Comparison of ENCODE assay signal across 1 cellular context in the genomic region with DNA sequence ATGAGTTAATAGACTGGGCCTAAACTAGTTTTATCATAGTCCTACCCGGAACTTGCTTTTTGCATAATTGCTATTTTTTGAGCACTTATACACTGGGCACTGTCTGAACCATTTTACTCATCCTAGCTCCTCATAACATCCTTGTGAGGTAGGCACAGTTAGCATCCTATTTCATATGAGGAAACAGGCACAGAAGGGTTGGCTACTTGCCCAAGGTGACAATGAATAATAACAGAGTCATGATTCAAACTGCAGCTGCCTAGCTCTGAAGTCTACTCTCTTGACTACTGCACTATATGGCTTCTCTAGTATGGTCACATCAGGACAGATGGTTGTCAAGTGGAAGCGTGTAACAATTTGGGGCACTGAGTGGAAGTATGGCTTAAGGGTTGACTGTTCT.
TF ChIP-seq lines count a peak whose summit lies in the region.

No MANE protein-coding gene starts in this region.

TF ChIP-seq in IMR-90, 13 proteins besides CTCF, POLR2A, EP300 and RAD21 (continued from another document):
- TF ChIP-seq CEBPB (IDR thresholded peaks at IDR 0.05; ENCODE audit: low read depth, low read length) (peak; percentile 67), SMC3 (IDR thresholded peaks at IDR 0.05; ENCODE audit: low read depth, low read length) (no peak), MAZ (IDR thresholded peaks at IDR 0.05; ENCODE audit: borderline replicate concordance, low read depth, low read length) (no peak), USF2 (IDR thresholded peaks at IDR 0.05; ENCODE audit: low read depth, low read length) (no peak)
- TF ChIP-seq, protein P1, sequence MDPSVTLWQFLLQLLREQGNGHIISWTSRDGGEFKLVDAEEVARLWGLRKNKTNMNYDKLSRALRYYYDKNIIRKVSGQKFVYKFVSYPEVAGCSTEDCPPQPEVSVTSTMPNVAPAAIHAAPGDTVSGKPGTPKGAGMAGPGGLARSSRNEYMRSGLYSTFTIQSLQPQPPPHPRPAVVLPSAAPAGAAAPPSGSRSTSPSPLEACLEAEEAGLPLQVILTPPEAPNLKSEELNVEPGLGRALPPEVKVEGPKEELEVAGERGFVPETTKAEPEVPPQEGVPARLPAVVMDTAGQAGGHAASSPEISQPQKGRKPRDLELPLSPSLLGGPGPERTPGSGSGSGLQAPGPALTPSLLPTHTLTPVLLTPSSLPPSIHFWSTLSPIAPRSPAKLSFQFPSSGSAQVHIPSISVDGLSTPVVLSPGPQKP (IDR thresholded peaks at IDR 0.05; ENCODE audit: borderline replicate concordance, low read depth, low read length) = no peak
